ENCODE assay signal across 1 cellular context in the genomic region with DNA sequence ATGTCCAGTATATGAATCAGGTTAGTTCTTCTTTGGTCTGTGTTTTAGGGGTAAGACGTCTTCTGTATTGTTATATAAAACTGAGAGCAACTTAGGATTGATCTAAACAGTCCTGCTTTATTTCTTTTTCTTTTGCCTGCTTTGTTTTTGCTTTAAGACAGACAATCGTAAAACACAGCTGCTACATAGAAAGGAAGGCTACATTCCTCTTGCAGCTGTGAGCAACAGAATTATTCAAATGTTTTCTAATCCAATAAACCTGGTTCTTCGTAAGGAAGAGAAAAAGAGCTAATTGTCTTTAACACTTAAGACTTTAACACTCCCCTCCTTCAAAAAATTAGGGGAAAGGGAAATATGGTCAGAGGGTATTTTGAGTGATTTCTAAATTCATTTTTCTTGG.
TF ChIP-seq lines count a peak whose summit lies in the region.

No MANE protein-coding gene starts in this region.

TF ChIP-seq in A549, 52 proteins besides CTCF, POLR2A, EP300 and RAD21 (continued from another document):
- TF ChIP-seq, protein P1, sequence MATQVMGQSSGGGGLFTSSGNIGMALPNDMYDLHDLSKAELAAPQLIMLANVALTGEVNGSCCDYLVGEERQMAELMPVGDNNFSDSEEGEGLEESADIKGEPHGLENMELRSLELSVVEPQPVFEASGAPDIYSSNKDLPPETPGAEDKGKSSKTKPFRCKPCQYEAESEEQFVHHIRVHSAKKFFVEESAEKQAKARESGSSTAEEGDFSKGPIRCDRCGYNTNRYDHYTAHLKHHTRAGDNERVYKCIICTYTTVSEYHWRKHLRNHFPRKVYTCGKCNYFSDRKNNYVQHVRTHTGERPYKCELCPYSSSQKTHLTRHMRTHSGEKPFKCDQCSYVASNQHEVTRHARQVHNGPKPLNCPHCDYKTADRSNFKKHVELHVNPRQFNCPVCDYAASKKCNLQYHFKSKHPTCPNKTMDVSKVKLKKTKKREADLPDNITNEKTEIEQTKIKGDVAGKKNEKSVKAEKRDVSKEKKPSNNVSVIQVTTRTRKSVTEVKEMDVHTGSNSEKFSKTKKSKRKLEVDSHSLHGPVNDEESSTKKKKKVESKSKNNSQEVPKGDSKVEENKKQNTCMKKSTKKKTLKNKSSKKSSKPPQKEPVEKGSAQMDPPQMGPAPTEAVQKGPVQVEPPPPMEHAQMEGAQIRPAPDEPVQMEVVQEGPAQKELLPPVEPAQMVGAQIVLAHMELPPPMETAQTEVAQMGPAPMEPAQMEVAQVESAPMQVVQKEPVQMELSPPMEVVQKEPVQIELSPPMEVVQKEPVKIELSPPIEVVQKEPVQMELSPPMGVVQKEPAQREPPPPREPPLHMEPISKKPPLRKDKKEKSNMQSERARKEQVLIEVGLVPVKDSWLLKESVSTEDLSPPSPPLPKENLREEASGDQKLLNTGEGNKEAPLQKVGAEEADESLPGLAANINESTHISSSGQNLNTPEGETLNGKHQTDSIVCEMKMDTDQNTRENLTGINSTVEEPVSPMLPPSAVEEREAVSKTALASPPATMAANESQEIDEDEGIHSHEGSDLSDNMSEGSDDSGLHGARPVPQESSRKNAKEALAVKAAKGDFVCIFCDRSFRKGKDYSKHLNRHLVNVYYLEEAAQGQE (IDR thresholded peaks at IDR 0.05): no peak
